Comparison of ENCODE assay signal across 22 cellular contexts in genomic region chr1:116336250-116336649, GRCh38.
"Had no signal": no experiment of that assay in that cellular context is flagged by ENCODE, and none has a peak within 500 bp of the region (broad histone marks: within the 10 kb centered on the region; RNA-seq: fewer than 3 reads in every experiment).

No MANE protein-coding gene starts in this region.

- H3K27me3 ChIP-seq: brain microvascular endothelial cell, esophagus muscularis mucosa, gastroesophageal sphincter, ovary had no signal

- H3K36me3 ChIP-seq: brain microvascular endothelial cell, esophagus muscularis mucosa, gastroesophageal sphincter, ovary had no signal

- H3K9me3 ChIP-seq: esophagus muscularis mucosa, gastroesophageal sphincter, ovary had no signal

- FAIRE-seq: colon, kidney had no signal

- H3K4me1 ChIP-seq: gastroesophageal sphincter had no signal

- H3K4me3 ChIP-seq: esophagus muscularis mucosa, gastroesophageal sphincter, lung, ovary had no signal

- H3K27ac ChIP-seq: brain microvascular endothelial cell, esophagus muscularis mucosa, gastroesophageal sphincter, ovary had no signal

- DNase-seq: activated B cell treated with CpG ODN at 0.5 μM for 24 hours; activated CD4-positive, alpha-beta T cell treated with anti-CD3 and anti-CD28 coated beads for 36 hours; activated CD4-positive, alpha-beta T cell treated with anti-CD3 and anti-CD28 coated beads, Interleukin-2, amount 50 U/mL, for 4 hours; activated CD8-positive, alpha-beta memory T cell treated with anti-CD3 and anti-CD28 coated beads for 24 hours; activated CD8-positive, alpha-beta memory T cell treated with anti-CD3 and anti-CD28 coated beads, Interleukin-2, amount 50 U/mL, for 4 hours; activated T-cell treated with anti-CD3 and anti-CD28 coated beads, Interleukin-2, amount 50 U/mL, for 24 hours; aorta; brain microvascular endothelial cell; central memory CD4-positive, alpha-beta T cell; head of caudate nucleus; kidney; natural killer cell; ovary; right cardiac atrium; stimulated activated CD4-positive, alpha-beta T cell treated with anti-CD3 and anti-CD28 coated beads, Interleukin-12 subunit alpha, Interleukin-12 subunit beta, amount 100 ng/mL, for 4 hours; stimulated activated CD4-positive, alpha-beta T cell treated with anti-CD3 and anti-CD28 coated beads, Interleukin-4, amount 100 ng/mL, for 4 hours; stimulated activated naive CD8-positive, alpha-beta T cell treated with anti-CD3 and anti-CD28 coated beads, Interleukin-15, Interleukin-2, amounts not matched to agents 100 U/mL and 50 U/mL, for 24 hours; T-helper 9 cell had no signal
